ENCODE assay signal across 1 cellular context in the genomic region with DNA sequence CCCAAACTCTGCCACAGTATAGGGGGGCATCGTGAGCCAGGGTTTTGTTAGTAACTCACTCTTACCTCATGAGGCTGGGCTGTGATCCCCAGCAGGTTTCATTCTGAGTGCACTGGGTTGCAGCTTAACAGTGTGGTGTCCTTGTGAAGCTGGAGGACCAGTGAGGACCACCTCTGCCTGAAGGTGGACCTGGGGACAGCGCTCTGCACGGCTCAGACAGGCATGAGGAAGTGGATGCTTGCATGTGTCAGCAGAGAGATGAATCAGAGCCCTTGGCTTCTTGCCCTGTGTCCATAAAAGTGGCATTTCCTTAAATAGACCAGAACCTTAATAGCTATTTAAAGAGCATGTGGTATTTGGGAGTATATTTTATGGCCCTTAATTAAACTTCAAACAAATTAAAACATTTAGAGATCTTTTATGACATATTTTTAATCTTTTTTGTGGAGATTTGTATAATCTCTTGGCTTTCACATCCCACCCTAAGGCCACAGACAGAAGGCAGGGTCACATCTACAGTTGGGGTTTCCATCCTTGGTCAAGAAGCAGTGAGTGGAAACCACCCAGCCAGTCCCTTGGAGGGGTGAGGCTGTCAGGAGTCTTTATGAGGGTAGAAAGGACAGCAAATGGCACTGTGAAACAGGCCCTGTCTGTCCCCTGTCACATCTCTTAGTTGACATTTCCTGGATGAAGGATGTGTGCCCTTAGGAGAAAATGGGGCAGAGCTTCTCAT.
TF ChIP-seq lines count a peak whose summit lies in the region.

No MANE protein-coding gene starts in this region.

TF ChIP-seq in HEK293, 187 proteins besides CTCF, POLR2A, EP300 and RAD21 (continued from another document):
- TF ChIP-seq PRDM6 (tag by site-specific recombination; IDR thresholded peaks at IDR 0.05) (peak; percentile 97), ZNF239 (tag by site-specific recombination; IDR thresholded peaks at IDR 0.05) (no peak), ZNF600 (tag by site-specific recombination; IDR thresholded peaks at IDR 0.05) (no peak), EGR2 (tag by site-specific recombination; IDR thresholded peaks at IDR 0.05; ENCODE audit: low read depth) (no peak), ZNF510 (tag by site-specific recombination; IDR thresholded peaks at IDR 0.05; ENCODE audit: insufficient replicate concordance) (no peak), ZNF610 (tag by site-specific recombination; IDR thresholded peaks at IDR 0.05; ENCODE audit: borderline replicate concordance) (no peak), ZNF624 (tag by site-specific recombination; IDR thresholded peaks at IDR 0.05) (no peak), ZNF140 (tag by site-specific recombination; IDR thresholded peaks at IDR 0.05) (no peak)
- TF ChIP-seq, protein P1, sequence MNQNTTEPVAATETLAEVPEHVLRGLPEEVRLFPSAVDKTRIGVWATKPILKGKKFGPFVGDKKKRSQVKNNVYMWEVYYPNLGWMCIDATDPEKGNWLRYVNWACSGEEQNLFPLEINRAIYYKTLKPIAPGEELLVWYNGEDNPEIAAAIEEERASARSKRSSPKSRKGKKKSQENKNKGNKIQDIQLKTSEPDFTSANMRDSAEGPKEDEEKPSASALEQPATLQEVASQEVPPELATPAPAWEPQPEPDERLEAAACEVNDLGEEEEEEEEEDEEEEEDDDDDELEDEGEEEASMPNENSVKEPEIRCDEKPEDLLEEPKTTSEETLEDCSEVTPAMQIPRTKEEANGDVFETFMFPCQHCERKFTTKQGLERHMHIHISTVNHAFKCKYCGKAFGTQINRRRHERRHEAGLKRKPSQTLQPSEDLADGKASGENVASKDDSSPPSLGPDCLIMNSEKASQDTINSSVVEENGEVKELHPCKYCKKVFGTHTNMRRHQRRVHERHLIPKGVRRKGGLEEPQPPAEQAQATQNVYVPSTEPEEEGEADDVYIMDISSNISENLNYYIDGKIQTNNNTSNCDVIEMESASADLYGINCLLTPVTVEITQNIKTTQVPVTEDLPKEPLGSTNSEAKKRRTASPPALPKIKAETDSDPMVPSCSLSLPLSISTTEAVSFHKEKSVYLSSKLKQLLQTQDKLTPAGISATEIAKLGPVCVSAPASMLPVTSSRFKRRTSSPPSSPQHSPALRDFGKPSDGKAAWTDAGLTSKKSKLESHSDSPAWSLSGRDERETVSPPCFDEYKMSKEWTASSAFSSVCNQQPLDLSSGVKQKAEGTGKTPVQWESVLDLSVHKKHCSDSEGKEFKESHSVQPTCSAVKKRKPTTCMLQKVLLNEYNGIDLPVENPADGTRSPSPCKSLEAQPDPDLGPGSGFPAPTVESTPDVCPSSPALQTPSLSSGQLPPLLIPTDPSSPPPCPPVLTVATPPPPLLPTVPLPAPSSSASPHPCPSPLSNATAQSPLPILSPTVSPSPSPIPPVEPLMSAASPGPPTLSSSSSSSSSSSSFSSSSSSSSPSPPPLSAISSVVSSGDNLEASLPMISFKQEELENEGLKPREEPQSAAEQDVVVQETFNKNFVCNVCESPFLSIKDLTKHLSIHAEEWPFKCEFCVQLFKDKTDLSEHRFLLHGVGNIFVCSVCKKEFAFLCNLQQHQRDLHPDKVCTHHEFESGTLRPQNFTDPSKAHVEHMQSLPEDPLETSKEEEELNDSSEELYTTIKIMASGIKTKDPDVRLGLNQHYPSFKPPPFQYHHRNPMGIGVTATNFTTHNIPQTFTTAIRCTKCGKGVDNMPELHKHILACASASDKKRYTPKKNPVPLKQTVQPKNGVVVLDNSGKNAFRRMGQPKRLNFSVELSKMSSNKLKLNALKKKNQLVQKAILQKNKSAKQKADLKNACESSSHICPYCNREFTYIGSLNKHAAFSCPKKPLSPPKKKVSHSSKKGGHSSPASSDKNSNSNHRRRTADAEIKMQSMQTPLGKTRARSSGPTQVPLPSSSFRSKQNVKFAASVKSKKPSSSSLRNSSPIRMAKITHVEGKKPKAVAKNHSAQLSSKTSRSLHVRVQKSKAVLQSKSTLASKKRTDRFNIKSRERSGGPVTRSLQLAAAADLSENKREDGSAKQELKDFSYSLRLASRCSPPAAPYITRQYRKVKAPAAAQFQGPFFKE (tag by site-specific recombination; IDR thresholded peaks at IDR 0.05; ENCODE audit: borderline replicate concordance): no peak
